34 cellular contexts compared by ENCODE assay signal in the genomic region with DNA sequence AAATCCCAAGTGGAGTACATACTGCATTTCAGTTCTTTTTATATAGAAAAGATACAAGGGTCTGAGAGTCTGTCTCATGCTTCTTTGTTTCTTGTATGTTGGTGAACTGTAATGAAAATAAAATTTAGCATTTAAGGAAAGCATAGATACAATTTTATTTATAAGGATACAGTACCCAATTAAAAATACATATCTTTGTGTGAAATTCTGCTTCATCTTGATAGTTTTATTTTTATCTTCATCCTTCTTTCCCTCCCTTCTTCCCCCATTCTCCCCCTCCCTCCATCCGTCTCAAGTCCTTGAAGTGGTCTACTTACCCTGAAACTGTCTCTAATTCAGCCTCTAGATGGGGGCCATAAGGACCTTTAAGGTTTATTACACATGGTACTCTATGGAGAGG.
"Had no signal": no experiment of that assay in that cellular context is flagged by ENCODE, and none has a peak within 500 bp of the region (broad histone marks: within the 10 kb centered on the region; RNA-seq: fewer than 3 reads in every experiment).

No MANE protein-coding gene starts in this region.

- H3K4me1 ChIP-seq: adrenal gland, body of pancreas, esophagus squamous epithelium, gastroesophageal sphincter, heart right ventricle had no signal

- H3K27me3 ChIP-seq: adrenal gland, body of pancreas, esophagus squamous epithelium, gastroesophageal sphincter, heart right ventricle had no signal

- H3K27ac ChIP-seq: adrenal gland, body of pancreas, epithelial cell of prostate, esophagus squamous epithelium, gastroesophageal sphincter, heart right ventricle, WERI-Rb-1 had no signal

- ATAC-seq: activated CD4-positive, alpha-beta T cell treated with anti-CD3 and anti-CD28 coated beads for 36 hours; activated CD4-positive, CD25-positive, alpha-beta regulatory T cell treated with anti-CD3 and anti-CD28 coated beads, Interleukin-2, amount 50 U/mL, for 24 hours; activated CD8-positive, alpha-beta memory T cell treated with anti-CD3 and anti-CD28 coated beads, Interleukin-2, amount 10 ng/mL, durations not matched to agents 7 days and 5 days; activated CD8-positive, alpha-beta T cell treated with anti-CD3 and anti-CD28 coated beads, Interleukin-2, amount 10 ng/mL, durations not matched to agents 7 days and 5 days; activated naive CD8-positive, alpha-beta T cell treated with anti-CD3 and anti-CD28 coated beads, Interleukin-2, amount 50 U/mL, for 24 hours; body of pancreas; effector memory CD8-positive, alpha-beta T cell; gastroesophageal sphincter; heart right ventricle; T-helper 17 cell had no signal

- H3K4me1 Mint-ChIP-seq: activated B cell treated with CpG ODN at 0.5 μM for 24 hours; activated CD4-positive, alpha-beta T cell treated with anti-CD3 and anti-CD28 coated beads for 36 hours; activated CD4-positive, alpha-beta T cell treated with anti-CD3 and anti-CD28 coated beads, Interleukin-2, amount 10 ng/mL, durations not matched to agents 24 days and 14 days; activated CD8-positive, alpha-beta memory T cell treated with anti-CD3 and anti-CD28 coated beads, Interleukin-2, amount 10 ng/mL, durations not matched to agents 7 days and 5 days; activated naive CD4-positive, alpha-beta T cell treated with anti-CD3 and anti-CD28 coated beads, Interleukin-2, amount 50 U/mL, for 24 hours; activated naive CD8-positive, alpha-beta T cell treated with anti-CD3 and anti-CD28 coated beads for 36 hours; activated naive CD8-positive, alpha-beta T cell treated with anti-CD3 and anti-CD28 coated beads, Interleukin-2, amount 50 U/mL, for 24 hours; T-helper 17 cell had no signal

- H3K36me3 Mint-ChIP-seq: activated CD4-positive, alpha-beta memory T cell treated with anti-CD3 and anti-CD28 coated beads for 36 hours; activated CD8-positive, alpha-beta memory T cell treated with anti-CD3 and anti-CD28 coated beads, Interleukin-2, amount 10 ng/mL, durations not matched to agents 7 days and 5 days; activated naive CD4-positive, alpha-beta T cell treated with anti-CD3 and anti-CD28 coated beads, Interleukin-2, amount 50 U/mL, for 24 hours; activated naive CD8-positive, alpha-beta T cell treated with anti-CD3 and anti-CD28 coated beads for 36 hours had no signal

- DNase-seq: activated B cell treated with CpG ODN at 0.5 μM for 24 hours; activated CD4-positive, alpha-beta memory T cell treated with anti-CD3 and anti-CD28 coated beads for 36 hours; activated CD4-positive, alpha-beta T cell treated with anti-CD3 and anti-CD28 coated beads for 36 hours; activated CD4-positive, alpha-beta T cell treated with anti-CD3 and anti-CD28 coated beads, Interleukin-2, amount 10 ng/mL, durations not matched to agents 24 days and 14 days; activated CD8-positive, alpha-beta memory T cell treated with anti-CD3 and anti-CD28 coated beads, Interleukin-2, amount 10 ng/mL, durations not matched to agents 7 days and 5 days; activated CD8-positive, alpha-beta memory T cell treated with anti-CD3 and anti-CD28 coated beads, Interleukin-2, amount 50 U/mL, for 4 hours; activated CD8-positive, alpha-beta T cell treated with anti-CD3 and anti-CD28 coated beads, Interleukin-2, amount 10 ng/mL, durations not matched to agents 7 days and 5 days; activated effector memory CD4-positive, alpha-beta T cell treated with anti-CD3 and anti-CD28 coated beads, Interleukin-2, amount 50 U/mL, for 16 hours; activated naive CD4-positive, alpha-beta T cell treated with anti-CD3 and anti-CD28 coated beads for 36 hours; activated naive CD8-positive, alpha-beta T cell treated with anti-CD3 and anti-CD28 coated beads for 36 hours; activated naive CD8-positive, alpha-beta T cell treated with anti-CD3 and anti-CD28 coated beads, Interleukin-2, amount 50 U/mL, for 24 hours; activated T-cell treated with anti-CD3 and anti-CD28 coated beads, Interleukin-2, amount 50 U/mL, for 1 hour; activated T-cell treated with anti-CD3 and anti-CD28 coated beads, Interleukin-2, amount 50 U/mL, for 48 hours; adrenal gland; amygdala; body of pancreas; caudate nucleus; cortex of kidney; dermis blood vessel endothelial cell; effector CD4-positive, alpha-beta T cell; effector memory CD8-positive, alpha-beta T cell; esophagus squamous epithelium; foreskin melanocyte; heart right ventricle; T-helper 17 cell; T1000; WERI-Rb-1 had no signal

- H3K9me3 Mint-ChIP-seq: activated CD4-positive, alpha-beta T cell treated with anti-CD3 and anti-CD28 coated beads, Interleukin-2, amount 10 ng/mL, durations not matched to agents 24 days and 14 days had no signal

- H3K4me3 Mint-ChIP-seq: activated B cell treated with CpG ODN at 0.5 μM for 24 hours; activated CD4-positive, alpha-beta memory T cell treated with anti-CD3 and anti-CD28 coated beads for 36 hours; activated CD4-positive, alpha-beta T cell treated with anti-CD3 and anti-CD28 coated beads for 36 hours; activated CD4-positive, alpha-beta T cell treated with anti-CD3 and anti-CD28 coated beads, Interleukin-2, amount 10 ng/mL, durations not matched to agents 24 days and 14 days; activated CD8-positive, alpha-beta memory T cell treated with anti-CD3 and anti-CD28 coated beads, Interleukin-2, amount 10 ng/mL, durations not matched to agents 7 days and 5 days; activated CD8-positive, alpha-beta T cell treated with anti-CD3 and anti-CD28 coated beads, Interleukin-2, amount 10 ng/mL, durations not matched to agents 7 days and 5 days; activated naive CD4-positive, alpha-beta T cell treated with anti-CD3 and anti-CD28 coated beads for 36 hours; activated naive CD4-positive, alpha-beta T cell treated with anti-CD3 and anti-CD28 coated beads, Interleukin-2, amount 50 U/mL, for 24 hours; activated naive CD8-positive, alpha-beta T cell treated with anti-CD3 and anti-CD28 coated beads for 36 hours; activated naive CD8-positive, alpha-beta T cell treated with anti-CD3 and anti-CD28 coated beads, Interleukin-2, amount 50 U/mL, for 24 hours; activated T-helper 1 cell treated with anti-CD3 and anti-CD28 coated beads, Interleukin-12 subunit alpha, Interleukin-12 subunit beta, Interleukin-2, Interleukin-4 antibody, amounts not matched to agents 30 ng/mL and 10 ng/mL and 1 ng/mL, durations not matched to agents 14 hours and 24 hours and 36 hours; effector memory CD8-positive, alpha-beta T cell; T-helper 17 cell; T-helper 2 cell treated with Interferon-gamma antibody and Interleukin-4, amounts not matched to agents 5 μg/mL and 100 μg/mL, for 36 hours had no signal

- H3K27ac Mint-ChIP-seq: activated B cell treated with CpG ODN at 0.5 μM for 24 hours; activated CD4-positive, alpha-beta memory T cell treated with anti-CD3 and anti-CD28 coated beads for 36 hours; activated CD4-positive, alpha-beta T cell treated with anti-CD3 and anti-CD28 coated beads for 36 hours; activated CD4-positive, alpha-beta T cell treated with anti-CD3 and anti-CD28 coated beads, Interleukin-2, amount 10 ng/mL, durations not matched to agents 24 days and 14 days; activated CD8-positive, alpha-beta memory T cell treated with anti-CD3 and anti-CD28 coated beads, Interleukin-2, amount 10 ng/mL, durations not matched to agents 7 days and 5 days; activated CD8-positive, alpha-beta T cell treated with anti-CD3 and anti-CD28 coated beads, Interleukin-2, amount 10 ng/mL, durations not matched to agents 7 days and 5 days; activated naive CD4-positive, alpha-beta T cell treated with anti-CD3 and anti-CD28 coated beads for 36 hours; activated naive CD4-positive, alpha-beta T cell treated with anti-CD3 and anti-CD28 coated beads, Interleukin-2, amount 50 U/mL, for 24 hours; activated naive CD8-positive, alpha-beta T cell treated with anti-CD3 and anti-CD28 coated beads for 36 hours; activated naive CD8-positive, alpha-beta T cell treated with anti-CD3 and anti-CD28 coated beads, Interleukin-2, amount 50 U/mL, for 24 hours; activated T-helper 1 cell treated with anti-CD3 and anti-CD28 coated beads, Interleukin-12 subunit alpha, Interleukin-12 subunit beta, Interleukin-2, Interleukin-4 antibody, amounts not matched to agents 30 ng/mL and 10 ng/mL and 1 ng/mL, durations not matched to agents 14 hours and 24 hours and 36 hours; activated T-helper 2 cell treated with anti-CD3 and anti-CD28 coated beads, Interferon-gamma antibody, Interleukin-2, Interleukin-4, amounts not matched to agents 10 μg/mL and 5 μg/mL and 100 μg/mL, durations not matched to agents 14 hours and 24 hours and 36 hours; effector memory CD8-positive, alpha-beta T cell; T-helper 17 cell; T-helper 2 cell treated with Interferon-gamma antibody and Interleukin-4, amounts not matched to agents 5 μg/mL and 100 μg/mL, for 36 hours had no signal

- H3K27me3 Mint-ChIP-seq: activated B cell treated with CpG ODN at 0.5 μM for 24 hours; activated CD4-positive, alpha-beta memory T cell treated with anti-CD3 and anti-CD28 coated beads for 36 hours; activated CD4-positive, alpha-beta T cell treated with anti-CD3 and anti-CD28 coated beads for 36 hours; activated CD4-positive, alpha-beta T cell treated with anti-CD3 and anti-CD28 coated beads, Interleukin-2, amount 10 ng/mL, durations not matched to agents 24 days and 14 days; activated CD8-positive, alpha-beta memory T cell treated with anti-CD3 and anti-CD28 coated beads, Interleukin-2, amount 10 ng/mL, durations not matched to agents 7 days and 5 days; activated naive CD4-positive, alpha-beta T cell treated with anti-CD3 and anti-CD28 coated beads, Interleukin-2, amount 50 U/mL, for 24 hours; activated naive CD8-positive, alpha-beta T cell treated with anti-CD3 and anti-CD28 coated beads for 36 hours; activated naive CD8-positive, alpha-beta T cell treated with anti-CD3 and anti-CD28 coated beads, Interleukin-2, amount 50 U/mL, for 24 hours; effector memory CD8-positive, alpha-beta T cell; T-helper 17 cell had no signal

- H3K4me3 ChIP-seq: adrenal gland, body of pancreas, esophagus squamous epithelium, gastroesophageal sphincter, heart right ventricle had no signal

- H3K9me3 ChIP-seq: adrenal gland, body of pancreas, esophagus squamous epithelium, gastroesophageal sphincter, heart right ventricle had no signal

- H3K36me3 ChIP-seq: adrenal gland, esophagus squamous epithelium, gastroesophageal sphincter, heart right ventricle, WERI-Rb-1 had no signal
